ENCODE assay signal across 14 cellular contexts in genomic region chr1:148373236-148373935, GRCh38.
DNase-seq lines count a peak whose midpoint lies in the region; ATAC-seq lines count a peak whose summit lies in the region.
"Had no signal": no experiment of that assay in that cellular context is flagged by ENCODE, and none has a peak within 500 bp of the region (broad histone marks: within the 10 kb centered on the region; RNA-seq: fewer than 3 reads in every experiment).

No MANE protein-coding gene starts in this region.

- H3K27me3 Mint-ChIP-seq in activated naive CD4-positive, alpha-beta T cell treated with anti-CD3 and anti-CD28 coated beads, Interleukin-2, amount 10 ng/mL, durations not matched to agents 7 days and 5 days: no peaks in the 10 kb centered on the region
- no peaks in the 10 kb centered on the region for H3K27me3 Mint-ChIP-seq in activated CD4-positive, alpha-beta memory T cell treated with anti-CD3 and anti-CD28 coated beads, Interleukin-2, amount 10 ng/mL, durations not matched to agents 7 days and 5 days

- H3K9me3 ChIP-seq in esophagus (ENCODE audit: control insufficient read depth in 2 of 2, insufficient read depth in 1 of 2, low read depth in 1 of 2, low read length in 1 of 2): no peaks in the 10 kb centered on the region
- H3K9me3 ChIP-seq in thymus (ENCODE audit: control insufficient read depth): no peaks in the 10 kb centered on the region
- H3K9me3 ChIP-seq: left ventricle myocardium inferior, neutrophil, tibial artery had no signal

- CTCF ChIA-PET in activated naive CD4-positive, alpha-beta T cell treated with anti-CD3 and anti-CD28 coated beads, Interleukin-2, amount 10 ng/mL, durations not matched to agents 7 days and 5 days (lab: Charles Lee): interaction anchor here (1.0 to 1.6 kb wide), 2 partner anchors 8 to 10 kb away, joined by 3 to 8 read pairs; no protein-coding TSS in a partner anchor
- CTCF ChIA-PET in activated CD4-positive, alpha-beta memory T cell treated with anti-CD3 and anti-CD28 coated beads, Interleukin-2, amount 10 ng/mL, durations not matched to agents 7 days and 5 days (lab: Charles Lee): interaction anchor here (1.1 to 3.1 kb wide), 4 partner anchors 9 to 15 kb away, joined by 3 to 12 read pairs (median 4); no protein-coding TSS in a partner anchor

- WGBS in esophagus, 2 donors: 73 to 82% methylated on average over 8 of the region's 8 CpGs
- 91% methylated on average over 8 of the region's 8 CpGs for WGBS in thymus

- ATAC-seq in GM19455 (IDR thresholded peaks at IDR 0.05; ENCODE audit: unreplicated experiment) (no peak), HG02759 (IDR thresholded peaks at IDR 0.05; ENCODE audit: unreplicated experiment) (no peak)

- H3K27ac Mint-ChIP-seq in activated naive CD4-positive, alpha-beta T cell treated with anti-CD3 and anti-CD28 coated beads, Interleukin-2, amount 10 ng/mL, durations not matched to agents 7 days and 5 days: peak overlapping the region; percentile 98
- peak overlapping the region; percentile 95 for H3K27ac Mint-ChIP-seq in activated CD4-positive, alpha-beta memory T cell treated with anti-CD3 and anti-CD28 coated beads, Interleukin-2, amount 10 ng/mL, durations not matched to agents 7 days and 5 days

- peak overlapping the region; percentile 78 to 85 for H3K27ac ChIP-seq in esophagus (ENCODE audit: low read depth in 2 of 2, low read length in 1 of 2)
- peak overlapping the region; percentile 64 for H3K27ac ChIP-seq in thymus (ENCODE audit: low read depth)
- H3K27ac ChIP-seq: left ventricle myocardium inferior, tibial artery had no signal

- H3K4me1 ChIP-seq in esophagus (ENCODE audit: control insufficient read depth in 2 of 2, insufficient read depth in 2 of 2, low read length in 1 of 2): no peaks in the 10 kb centered on the region
- no peaks in the 10 kb centered on the region for H3K4me1 ChIP-seq in thymus (ENCODE audit: control insufficient read depth, insufficient read depth, low read length)
- H3K4me1 ChIP-seq: left ventricle myocardium inferior, tibial artery had no signal

- no peaks in the 10 kb centered on the region for H3K36me3 Mint-ChIP-seq in activated naive CD4-positive, alpha-beta T cell treated with anti-CD3 and anti-CD28 coated beads, Interleukin-2, amount 10 ng/mL, durations not matched to agents 7 days and 5 days
- H3K36me3 Mint-ChIP-seq in activated CD4-positive, alpha-beta memory T cell treated with anti-CD3 and anti-CD28 coated beads, Interleukin-2, amount 10 ng/mL, durations not matched to agents 7 days and 5 days (ENCODE audit: low read depth): no peaks in the 10 kb centered on the region

- H3K4me3 ChIP-seq in esophagus (ENCODE audit: low read depth in 1 of 2, low read length in 2 of 2) (no peak overlapping the region), thymus (ENCODE audit: low read length) (no peak overlapping the region)
- H3K4me3 ChIP-seq: left ventricle myocardium inferior, tibial artery had no signal

- DNase-seq in activated naive CD4-positive, alpha-beta T cell treated with anti-CD3 and anti-CD28 coated beads, Interleukin-2, amount 10 ng/mL, durations not matched to agents 7 days and 5 days: peak; percentile 38
- DNase-seq in activated naive CD4-positive, alpha-beta T cell treated with Interleukin-2 at 50 U/mL for 16 hours: no peak
- peak; percentile 23 for DNase-seq in activated CD4-positive, alpha-beta memory T cell treated with anti-CD3 and anti-CD28 coated beads, Interleukin-2, amount 10 ng/mL, durations not matched to agents 7 days and 5 days
- no peak for DNase-seq in COLO829 (ENCODE audit: low spot score)
- DNase-seq: DMS79, hippocampal formation, left ventricle myocardium inferior, NCI-H1417, tibial artery had no signal

- peak overlapping the region; percentile 48 for H3K4me3 Mint-ChIP-seq in activated naive CD4-positive, alpha-beta T cell treated with anti-CD3 and anti-CD28 coated beads, Interleukin-2, amount 10 ng/mL, durations not matched to agents 7 days and 5 days
- H3K4me3 Mint-ChIP-seq in activated CD4-positive, alpha-beta memory T cell treated with anti-CD3 and anti-CD28 coated beads, Interleukin-2, amount 10 ng/mL, durations not matched to agents 7 days and 5 days: peak overlapping the region; percentile 45

- POLR2A ChIA-PET in activated CD4-positive, alpha-beta memory T cell treated with anti-CD3 and anti-CD28 coated beads, Interleukin-2, amount 10 ng/mL, durations not matched to agents 7 days and 5 days (lab: Charles Lee): interaction anchor here (0.9 to 5.1 kb wide), 7 partner anchors 9 to 149 kb away, joined by 3 to 57 read pairs (median 18); no protein-coding TSS in a partner anchor

- no peaks in the 10 kb centered on the region for H3K27me3 ChIP-seq in esophagus (ENCODE audit: control insufficient read depth in 1 of 2, insufficient read depth in 2 of 2, low read length in 2 of 2)
- no peaks in the 10 kb centered on the region for H3K27me3 ChIP-seq in thymus (ENCODE audit: control insufficient read depth, insufficient read depth)
- H3K27me3 ChIP-seq: neutrophil, tibial artery had no signal

- no peaks in the 10 kb centered on the region for H3K9me3 Mint-ChIP-seq in activated naive CD4-positive, alpha-beta T cell treated with anti-CD3 and anti-CD28 coated beads, Interleukin-2, amount 10 ng/mL, durations not matched to agents 7 days and 5 days
- no peaks in the 10 kb centered on the region for H3K9me3 Mint-ChIP-seq in activated CD4-positive, alpha-beta memory T cell treated with anti-CD3 and anti-CD28 coated beads, Interleukin-2, amount 10 ng/mL, durations not matched to agents 7 days and 5 days

- H3K36me3 ChIP-seq in esophagus (ENCODE audit: control insufficient read depth in 2 of 2, insufficient read depth in 2 of 2, low read length in 1 of 2) (no peaks in the 10 kb centered on the region), thymus (ENCODE audit: control insufficient read depth, insufficient read depth) (no peaks in the 10 kb centered on the region)
- H3K36me3 ChIP-seq: left ventricle myocardium inferior, neutrophil, tibial artery had no signal

- H3K4me1 Mint-ChIP-seq in activated naive CD4-positive, alpha-beta T cell treated with anti-CD3 and anti-CD28 coated beads, Interleukin-2, amount 10 ng/mL, durations not matched to agents 7 days and 5 days: peaks cover 49% of the 10 kb centered on the region
- H3K4me1 Mint-ChIP-seq in activated CD4-positive, alpha-beta memory T cell treated with anti-CD3 and anti-CD28 coated beads, Interleukin-2, amount 10 ng/mL, durations not matched to agents 7 days and 5 days: peaks cover 35% of the 10 kb centered on the region

Comparison
In these comparisons a context has a peak if more than half of its experiments do, and no peak if none do; other contexts are left out.
1. DNase-seq: peak in activated naive CD4-positive, alpha-beta T cell treated with anti-CD3 and anti-CD28 coated beads, Interleukin-2, amount 10 ng/mL, durations not matched to agents 7 days and 5 days (single experiment) and activated CD4-positive, alpha-beta memory T cell treated with anti-CD3 and anti-CD28 coated beads, Interleukin-2, amount 10 ng/mL, durations not matched to agents 7 days and 5 days (single experiment); none in activated naive CD4-positive, alpha-beta T cell treated with Interleukin-2 at 50 U/mL for 16 hours (single experiment) and COLO829 (single experiment).